ENCODE assay signal across 21 cellular contexts in genomic region chrX:36160056-36160455, GRCh38.
"Had no signal": no experiment of that assay in that cellular context is flagged by ENCODE, and none has a peak within 500 bp of the region (broad histone marks: within the 10 kb centered on the region; RNA-seq: fewer than 3 reads in every experiment).

No MANE protein-coding gene starts in this region.

- ATAC-seq: body of pancreas, foreskin keratinocyte, left colon, upper lobe of right lung had no signal

- H3K36me3 ChIP-seq: spleen, upper lobe of right lung had no signal

- H3K27me3 ChIP-seq: body of pancreas, foreskin keratinocyte, spleen, upper lobe of right lung had no signal

- H3K4me3 ChIP-seq: body of pancreas, lung, spleen, upper lobe of right lung had no signal

- DNase-seq: activated CD4-positive, alpha-beta T cell treated with anti-CD3 and anti-CD28 coated beads, Interleukin-2, amount 50 U/mL, for 1 hour; activated CD4-positive, CD25-positive, alpha-beta regulatory T cell treated with anti-CD3 and anti-CD28 coated beads, Interleukin-2, amount 50 U/mL, for 72 hours; activated gamma-delta T cell treated with Interleukin-2 at 50 U/mL for 16 hours; activated naive CD8-positive, alpha-beta T cell treated with anti-CD3 and anti-CD28 coated beads for 36 hours; amniotic stem cell; body of pancreas; caudate nucleus; foreskin keratinocyte; hypothalamus; islet precursor cell; left colon; nephron progenitor cell; nucleus accumbens; retina; spleen; stimulated activated CD8-positive, alpha-beta memory T cell treated with anti-CD3 and anti-CD28 coated beads, Interleukin-4, amount 100 ng/mL, for 48 hours; stimulated activated naive CD4-positive, alpha-beta T cell; upper lobe of right lung had no signal

- H3K9me3 ChIP-seq: body of pancreas, spleen, upper lobe of right lung had no signal

- H3K27ac ChIP-seq: body of pancreas, epithelial cell of prostate, foreskin keratinocyte, spleen, upper lobe of right lung, VCaP had no signal

- H3K4me1 ChIP-seq: body of pancreas, foreskin keratinocyte, spleen, upper lobe of right lung had no signal
